ENCODE assay signal across 1 cellular context in the genomic region with DNA sequence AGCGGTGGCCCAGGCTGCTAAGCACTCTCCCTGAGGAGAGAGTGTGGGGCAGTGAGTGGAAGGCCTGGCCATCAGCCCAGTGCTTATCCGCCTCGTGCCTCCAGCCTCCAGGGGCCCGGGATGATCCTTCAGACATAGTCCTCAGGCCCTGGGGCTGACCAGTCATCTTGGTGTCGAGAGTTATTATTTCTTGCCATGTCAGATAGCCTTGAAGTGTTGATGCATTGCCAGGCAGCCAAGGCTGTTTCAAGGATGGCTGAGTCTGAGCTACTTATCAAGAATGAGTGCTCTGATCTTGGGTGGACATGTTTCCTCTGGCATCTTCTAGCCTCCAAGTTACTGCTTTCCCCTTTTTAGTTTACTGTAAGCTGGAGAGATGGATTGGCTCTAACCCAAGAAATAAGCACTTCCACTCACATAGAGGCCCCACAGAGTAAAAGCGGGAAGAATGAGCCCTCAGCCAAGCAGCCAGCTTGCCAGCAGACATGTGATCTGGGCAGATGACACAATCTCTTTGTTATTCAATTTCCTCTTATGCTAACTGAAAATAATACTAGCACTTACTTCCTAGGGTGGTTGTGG.
TF ChIP-seq lines count a peak whose summit lies in the region.

No MANE protein-coding gene starts in this region.

TF ChIP-seq in IMR-90, 13 proteins besides CTCF, POLR2A, EP300 and RAD21:
- TF ChIP-seq MXI1 (IDR thresholded peaks at IDR 0.05; ENCODE audit: borderline replicate concordance, low read depth, low read length) (no peak), CEBPB (IDR thresholded peaks at IDR 0.05; ENCODE audit: low read depth, low read length) (peak; percentile 79), FOS (IDR thresholded peaks at IDR 0.05; ENCODE audit: low read depth, low read length) (no peak), MAFK (IDR thresholded peaks at IDR 0.05; ENCODE audit: low read depth, low read length) (no peak), MAZ (IDR thresholded peaks at IDR 0.05; ENCODE audit: borderline replicate concordance, low read depth, low read length) (peak; percentile 20; the same call in 1 of the 2 replicates), BHLHE40 (IDR thresholded peaks at IDR 0.05; ENCODE audit: low read depth, low read length) (no peak; the same call in 1 of the 2 replicates), RCOR1 (IDR thresholded peaks at IDR 0.05; ENCODE audit: insufficient replicate concordance, low read length) (no peak)
- TF ChIP-seq, protein P1, sequence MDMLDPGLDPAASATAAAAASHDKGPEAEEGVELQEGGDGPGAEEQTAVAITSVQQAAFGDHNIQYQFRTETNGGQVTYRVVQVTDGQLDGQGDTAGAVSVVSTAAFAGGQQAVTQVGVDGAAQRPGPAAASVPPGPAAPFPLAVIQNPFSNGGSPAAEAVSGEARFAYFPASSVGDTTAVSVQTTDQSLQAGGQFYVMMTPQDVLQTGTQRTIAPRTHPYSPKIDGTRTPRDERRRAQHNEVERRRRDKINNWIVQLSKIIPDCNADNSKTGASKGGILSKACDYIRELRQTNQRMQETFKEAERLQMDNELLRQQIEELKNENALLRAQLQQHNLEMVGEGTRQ (IDR thresholded peaks at IDR 0.05; ENCODE audit: low read depth, low read length) = peak; percentile 88
